8 cellular contexts compared by ENCODE assay signal in the genomic region with DNA sequence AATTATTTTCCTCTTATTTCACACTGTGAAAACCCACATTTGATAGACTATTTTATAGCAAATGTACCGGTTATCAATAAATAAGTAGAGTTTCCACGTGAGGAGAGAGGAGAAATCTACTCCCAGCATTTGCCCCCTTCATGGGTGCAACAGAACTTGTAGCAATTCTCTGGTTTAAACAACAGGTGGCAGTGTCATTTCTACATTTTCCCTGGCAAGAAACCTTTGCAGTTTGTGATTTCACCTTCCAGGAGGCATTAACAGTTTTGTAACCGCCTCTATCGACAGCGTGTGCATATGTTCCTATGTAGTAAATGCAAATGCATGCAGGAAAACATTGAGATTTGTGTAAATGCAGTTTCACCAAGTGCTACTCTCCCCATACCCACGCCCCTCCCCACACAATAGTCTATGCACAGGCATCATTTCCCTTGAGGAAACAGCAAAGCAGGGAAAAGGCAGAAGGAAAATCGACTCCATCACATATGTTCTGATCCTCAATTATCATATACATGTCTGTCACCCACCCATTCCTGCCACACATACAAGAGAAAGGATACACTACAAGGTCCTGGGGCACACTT.
A peak's percentile ranks its signal among the peaks of the same experiment; 100 is the strongest.
DNase-seq lines count a peak whose midpoint lies in the region; FAIRE-seq and TF ChIP-seq lines count a peak whose summit lies in the region.

No MANE protein-coding gene starts in this region.

- H3K4me1 Mint-ChIP-seq in activated T-helper 1 cell treated with anti-CD3 and anti-CD28 coated beads, Interleukin-12 subunit alpha, Interleukin-12 subunit beta, Interleukin-2, Interleukin-4 antibody, amounts not matched to agents 30 ng/mL and 10 ng/mL and 1 ng/mL, durations not matched to agents 14 hours and 24 hours and 36 hours (ENCODE audit: low read depth), result no peaks in the 10 kb centered on the region

- intact Hi-C loops in activated T-helper 1 cell treated with anti-CD3 and anti-CD28 coated beads, Interleukin-12 subunit alpha, Interleukin-12 subunit beta, Interleukin-2, Interleukin-4 antibody, amounts not matched to agents 30 ng/mL and 10 ng/mL and 1 ng/mL, durations not matched to agents 14 hours and 24 hours and 36 hours (cut with micrococcal nuclease), result loop anchor here (1.0 to 5.0 kb wide), 5 partner anchors 105 to 685 kb away; no protein-coding TSS in a partner anchor

- DNase-seq in AG09309 (ENCODE audit: low read depth), result peak; percentile 8
- DNase-seq in GM12891 (ENCODE audit: insufficient read length, low spot score), result peak; percentile 30
- peak; percentile 23 for DNase-seq in NCI-H2029 (lab: John Stamatoyannopoulos, UW)
- DNase-seq in activated T-helper 1 cell treated with anti-CD3 and anti-CD28 coated beads, Interleukin-12 subunit alpha, Interleukin-12 subunit beta, Interleukin-2, Interleukin-4 antibody, amounts not matched to agents 30 ng/mL and 10 ng/mL and 1 ng/mL, durations not matched to agents 14 hours and 24 hours and 36 hours (ENCODE audit: low spot score), result peak; percentile 1
- peak; percentile 59 for DNase-seq in islet precursor cell
- no peak for DNase-seq in effector CD4-positive, alpha-beta T cell
- DNase-seq in NCI-H2227 treated with DMSO at 0.1 percent for 48 hours (lab: John Stamatoyannopoulos, UW), result no peak
- DNase-seq in effector CD8-positive, alpha-beta T cell (lab: John Stamatoyannopoulos, UW), result no peak

- no peak overlapping the region for H3K27ac Mint-ChIP-seq in activated T-helper 1 cell treated with anti-CD3 and anti-CD28 coated beads, Interleukin-12 subunit alpha, Interleukin-12 subunit beta, Interleukin-2, Interleukin-4 antibody, amounts not matched to agents 30 ng/mL and 10 ng/mL and 1 ng/mL, durations not matched to agents 14 hours and 24 hours and 36 hours

- no peaks in the 10 kb centered on the region for H3K27me3 Mint-ChIP-seq in activated T-helper 1 cell treated with anti-CD3 and anti-CD28 coated beads, Interleukin-12 subunit alpha, Interleukin-12 subunit beta, Interleukin-2, Interleukin-4 antibody, amounts not matched to agents 30 ng/mL and 10 ng/mL and 1 ng/mL, durations not matched to agents 14 hours and 24 hours and 36 hours (ENCODE audit: insufficient read depth)

- H3K36me3 Mint-ChIP-seq in activated T-helper 1 cell treated with anti-CD3 and anti-CD28 coated beads, Interleukin-12 subunit alpha, Interleukin-12 subunit beta, Interleukin-2, Interleukin-4 antibody, amounts not matched to agents 30 ng/mL and 10 ng/mL and 1 ng/mL, durations not matched to agents 14 hours and 24 hours and 36 hours (ENCODE audit: low read depth), result no peaks in the 10 kb centered on the region

- H3K4me3 ChIP-seq in AG09309 (ENCODE audit: control insufficient read depth, low read depth, low read length), result no peak overlapping the region

- peak; percentile 94 for FAIRE-seq in GM12891 (lab: Jason Lieb, UNC)

- H3K4me3 Mint-ChIP-seq in activated T-helper 1 cell treated with anti-CD3 and anti-CD28 coated beads, Interleukin-12 subunit alpha, Interleukin-12 subunit beta, Interleukin-2, Interleukin-4 antibody, amounts not matched to agents 30 ng/mL and 10 ng/mL and 1 ng/mL, durations not matched to agents 14 hours and 24 hours and 36 hours, result no peak overlapping the region

- TF ChIP-seq POLR2A in GM12891 (IDR thresholded peaks at IDR 0.05; ENCODE audit: low read depth, low read length), result no peak

- no peaks in the 10 kb centered on the region for H3K9me3 Mint-ChIP-seq in activated T-helper 1 cell treated with anti-CD3 and anti-CD28 coated beads, Interleukin-12 subunit alpha, Interleukin-12 subunit beta, Interleukin-2, Interleukin-4 antibody, amounts not matched to agents 30 ng/mL and 10 ng/mL and 1 ng/mL, durations not matched to agents 14 hours and 24 hours and 36 hours

- peak; percentile 60 for TF ChIP-seq CTCF in AG09309 (IDR thresholded peaks at IDR 0.05; ENCODE audit: control insufficient read depth, insufficient read depth, low read depth, low read length, missing control alignments)

TF ChIP-seq in GM12891, 5 proteins besides CTCF, POLR2A, EP300 and RAD21:
- TF ChIP-seq SPI1 (IDR thresholded peaks at IDR 0.05; ENCODE audit: low read depth, low read length), result no peak
- no peak for TF ChIP-seq POU2F2 (IDR thresholded peaks at IDR 0.05; ENCODE audit: low read depth, low read length)
- no peak for TF ChIP-seq PAX5 (IDR thresholded peaks at IDR 0.05; ENCODE audit: insufficient read depth, low read length, severe bottlenecking)
- TF ChIP-seq POLR2AphosphoS5 (IDR thresholded peaks at IDR 0.05; ENCODE audit: low read depth, low read length), result no peak
- TF ChIP-seq TAF1 (IDR thresholded peaks at IDR 0.05; ENCODE audit: low read depth, low read length), result no peak

Comparison
In these comparisons a context has a peak if more than half of its experiments do, and no peak if none do; other contexts are left out.
1. DNase-seq: peak in AG09309 (single experiment), GM12891 (single experiment), NCI-H2029 (single experiment), activated T-helper 1 cell treated with anti-CD3 and anti-CD28 coated beads, Interleukin-12 subunit alpha, Interleukin-12 subunit beta, Interleukin-2, Interleukin-4 antibody, amounts not matched to agents 30 ng/mL and 10 ng/mL and 1 ng/mL, durations not matched to agents 14 hours and 24 hours and 36 hours (single experiment) and islet precursor cell (single experiment); none in effector CD4-positive, alpha-beta T cell (single experiment), NCI-H2227 treated with DMSO at 0.1 percent for 48 hours (single experiment) and effector CD8-positive, alpha-beta T cell (single experiment).